8 cellular contexts compared by ENCODE assay signal in the genomic region with DNA sequence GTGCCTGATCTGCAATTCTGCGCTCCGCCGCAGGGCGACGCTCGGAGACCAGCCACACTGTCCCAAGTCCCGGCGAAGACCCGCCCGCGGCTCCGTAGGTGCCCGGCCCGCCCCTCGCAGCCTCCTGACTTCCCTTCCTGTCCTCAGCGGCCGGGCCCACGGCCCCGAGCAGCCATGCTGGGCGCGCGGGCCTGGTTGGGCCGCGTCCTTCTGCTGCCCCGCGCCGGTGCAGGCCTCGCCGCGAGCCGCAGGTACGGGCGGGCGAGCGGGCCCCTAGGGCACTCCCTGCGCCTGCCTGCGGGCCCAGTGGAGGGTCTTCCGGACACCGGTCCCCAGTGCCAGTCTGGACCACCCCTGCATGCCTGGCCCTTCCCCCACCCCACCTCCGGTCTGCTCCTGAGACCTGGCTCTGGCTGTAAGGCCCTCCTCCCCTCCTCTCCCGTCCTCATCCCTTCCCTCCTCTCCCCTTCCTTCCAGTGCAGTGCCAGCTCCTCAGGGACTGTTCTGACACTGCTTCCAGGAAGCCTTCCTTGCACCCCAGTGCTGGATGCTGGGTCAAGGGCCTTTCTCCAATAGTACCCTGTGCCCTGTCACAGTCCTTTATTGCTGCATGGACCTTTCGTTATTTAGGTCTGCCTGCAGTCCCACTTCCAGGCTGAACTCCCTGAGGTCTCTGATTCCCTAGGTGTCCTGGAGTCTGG. TPM values are rescaled to one million over a fixed set of nuclear protein-coding genes. Genes with fewer than 3 reads are reported as not detected.
A peak's percentile ranks its signal among the peaks of the same experiment; 100 is the strongest.
DNase-seq lines count a peak whose midpoint lies in the region; ATAC-seq, FAIRE-seq and TF ChIP-seq lines count a peak whose summit lies in the region.

A gene (plus strand): TSS at position 140 of the 701 bp plus-strand sequence. CDS start 35 bp downstream, at position 175.

- peaks cover 0 to 3% of the 10 kb centered on the region in 2 donors for H3K36me3 Mint-ChIP-seq in naive B cell
- H3K36me3 Mint-ChIP-seq in stimulated activated effector memory CD8-positive, alpha-beta T cell treated with anti-CD3 and anti-CD28 coated beads, Interleukin-12 subunit alpha, Interleukin-12 subunit beta, amount 100 ng/mL, for 72 hours: peaks cover 14% of the 10 kb centered on the region

- H3K4me1 Mint-ChIP-seq in naive B cell: peaks cover 16 to 27% (median 19%) of the 10 kb centered on the region in 3 donors
- peaks cover 24% of the 10 kb centered on the region for H3K4me1 Mint-ChIP-seq in stimulated activated effector memory CD8-positive, alpha-beta T cell treated with anti-CD3 and anti-CD28 coated beads, Interleukin-12 subunit alpha, Interleukin-12 subunit beta, amount 100 ng/mL, for 72 hours

- H3K4me3 ChIP-seq in Panc1 (ENCODE audit: low read depth in 2 of 2, low read length in 2 of 2) (peak within 1 kb of the TSS; percentile 52 to 73), esophagus squamous epithelium (peak within 1 kb of the TSS; percentile 54 to 74 (median 62))

- intact Hi-C loops in Panc1 (cut with micrococcal nuclease; ENCODE audit: unreplicated experiment) (loop anchor here (2.0 to 5.0 kb wide), 2 partner anchors 148 to 295 kb away; no protein-coding TSS in a partner anchor), esophagus squamous epithelium (cut with DNase I) (loop anchor here (5.0 to 10.0 kb wide), 3 partner anchors 65 to 298 kb away; no protein-coding TSS in a partner anchor)

- 11 to 13% methylated on average over 3 to 7 of the region's 42 CpGs for WGBS in esophagus squamous epithelium, 2 donors

- in situ Hi-C loops in Panc1 (cut with HindIII; ENCODE audit: low pct_unique_long_range_greater_than_20kb, low sequenced_read_pairs): no loop called here

- peak within 1 kb of the TSS in 3 of 6 donors; percentile 24 to 85 (median 78) for H3K27ac Mint-ChIP-seq in naive B cell
- peak within 1 kb of the TSS; percentile 83 for H3K27ac Mint-ChIP-seq in stimulated activated effector memory CD8-positive, alpha-beta T cell treated with anti-CD3 and anti-CD28 coated beads, Interleukin-12 subunit alpha, Interleukin-12 subunit beta, amount 100 ng/mL, for 72 hours

- peak in 3 of 4 donors; percentile 43 to 90 (median 64) for TF ChIP-seq POLR2A in esophagus squamous epithelium (IDR thresholded peaks at IDR 0.05)

- POLR2A ChIA-PET in Panc1 (lab: Charles Lee): interaction anchor here (0.7 to 1.0 kb wide), 2 partner anchors 14 to 236 kb away, joined by 3 to 5 read pairs; no protein-coding TSS in a partner anchor

- peak within 1 kb of the TSS; percentile 67 to 90 (median 84) for H3K4me3 Mint-ChIP-seq in naive B cell
- H3K4me3 Mint-ChIP-seq in stimulated activated effector memory CD8-positive, alpha-beta T cell treated with anti-CD3 and anti-CD28 coated beads, Interleukin-12 subunit alpha, Interleukin-12 subunit beta, amount 100 ng/mL, for 72 hours: peak within 1 kb of the TSS; percentile 73

- H3K36me3 ChIP-seq in Panc1 (ENCODE audit: control insufficient read depth, insufficient read depth, low read length) (no peaks in the 10 kb centered on the region), esophagus squamous epithelium (peaks cover 0 to 36% (median 0%) of the 10 kb centered on the region in 3 donors)

- H3K9me3 ChIP-seq in Panc1 (ENCODE audit: control insufficient read depth, insufficient read depth, low read depth, low read length) (no peaks in the 10 kb centered on the region), esophagus squamous epithelium (no peaks in the 10 kb centered on the region)

- no peak for FAIRE-seq in D721Med (lab: Jason Lieb, UNC)

- no peaks in the 10 kb centered on the region for H3K27me3 ChIP-seq in Panc1 (ENCODE audit: control insufficient read depth, insufficient read depth, low read length)
- no peaks in the 10 kb centered on the region for H3K27me3 ChIP-seq in esophagus squamous epithelium

- H3K27me3 Mint-ChIP-seq in naive B cell: peaks cover 0 to 30% (median 18%) of the 10 kb centered on the region in 3 donors

- H3K27ac ChIP-seq in Panc1 (ENCODE audit: low read length) (peak within 1 kb of the TSS; percentile 94), esophagus squamous epithelium (peak within 1 kb of the TSS; percentile 81 to 90 (median 81))

- no TSS peak for BruUV-seq in Panc1 (replicated peaks; lab: Mats Ljungman, UMichigan)

- TF ChIP-seq CTCF in D721Med (IDR thresholded peaks at IDR 0.05; ENCODE audit: insufficient read depth, missing control alignments) (peak; percentile 99), Panc1 (IDR thresholded peaks at IDR 0.05) (peak; percentile 100), esophagus squamous epithelium (IDR thresholded peaks at IDR 0.05) (peak; percentile 97 to 99 (median 98))

- CTCF ChIA-PET in Panc1 (lab: Charles Lee): interaction anchor here (0.6 to 3.6 kb wide), 4 partner anchors 73 to 148 kb away, joined by 3 to 15 read pairs (median 8); no protein-coding TSS in a partner anchor

- H3K4me1 ChIP-seq in Panc1 (ENCODE audit: control insufficient read depth, insufficient read depth, low read length) (peaks cover 26% of the 10 kb centered on the region), esophagus squamous epithelium (peaks cover 25 to 64% (median 27%) of the 10 kb centered on the region in 3 donors)

- ATAC-seq in GM21423 (IDR thresholded peaks at IDR 0.05; ENCODE audit: unreplicated experiment) (peak; percentile 70), Panc1 (peak; percentile 86), naive B cell (ENCODE audit: low read depth in 2 of 2) (peak; percentile 73 to 78)
- peak; percentile 94 for ATAC-seq in stimulated activated effector memory CD8-positive, alpha-beta T cell treated with anti-CD3 and anti-CD28 coated beads, Interleukin-12 subunit alpha, Interleukin-12 subunit beta, amount 100 ng/mL, for 72 hours

- no peaks in the 10 kb centered on the region for H3K9me3 Mint-ChIP-seq in naive B cell
- no peaks in the 10 kb centered on the region for H3K9me3 Mint-ChIP-seq in stimulated activated effector memory CD8-positive, alpha-beta T cell treated with anti-CD3 and anti-CD28 coated beads, Interleukin-12 subunit alpha, Interleukin-12 subunit beta, amount 100 ng/mL, for 72 hours

- DNase-seq in D721Med (ENCODE audit: insufficient read length, low spot score): peak; percentile 75
- DNase-seq in HuH-7.5 (ENCODE audit: low spot score): peak; percentile 92
- peak; percentile 61 for DNase-seq in Panc1 (ENCODE audit: low read depth, low spot score)
- DNase-seq in activated T-cell treated with anti-CD3 and anti-CD28 coated beads, Interleukin-2, amount 50 U/mL, for 48 hours: peak; percentile 88 to 92
- DNase-seq in esophagus squamous epithelium (lab: John Stamatoyannopoulos, UW): peak; percentile 29
- DNase-seq in naive B cell: peak; percentile 84
- DNase-seq in stimulated activated effector memory CD8-positive, alpha-beta T cell treated with anti-CD3 and anti-CD28 coated beads, Interleukin-12 subunit alpha, Interleukin-12 subunit beta, amount 100 ng/mL, for 72 hours (ENCODE audit: low spot score in 2 of 2): peak; percentile 76 to 92

RNA-seq across cellular contexts. Expression of the gene that starts here (rescaled TPM):
- 82.2 TPM for total RNA-seq in Panc1 (2021; ENCODE audit: unreplicated experiment)
- polyA plus RNA-seq in Panc1 (2012; ENCODE audit: insufficient read length): 77.3 TPM
- 10 to 100 TPM; 34.1 to 67.3 (median 38.1) TPM for total RNA-seq in esophagus squamous epithelium
- polyA plus RNA-seq in naive B cell (ENCODE audit: low read depth in 6 of 6): 10 to 100 TPM in 4 of 6 donors, 1 to 10 TPM in 2; 8.2 to 17.0 (median 11.9) TPM

Comparison
In these comparisons a context has a peak if more than half of its experiments do, and no peak if none do; other contexts are left out.
1. Peak in every context shown above with its lines: DNase-seq, ATAC-seq, H3K4me3 ChIP-seq and H3K27ac ChIP-seq.
2. DNase-seq: peak in every context shown above with its lines; median percentile 92 in HuH-7.5; 90 in activated T-cell treated with anti-CD3 and anti-CD28 coated beads, Interleukin-2, amount 50 U/mL, for 48 hours; 84 in naive B cell; 84 in stimulated activated effector memory CD8-positive, alpha-beta T cell treated with anti-CD3 and anti-CD28 coated beads, Interleukin-12 subunit alpha, Interleukin-12 subunit beta, amount 100 ng/mL, for 72 hours; 75 in D721Med; 61 in Panc1; 29 in esophagus squamous epithelium.